1 cellular context compared by ENCODE assay signal in the genomic region with DNA sequence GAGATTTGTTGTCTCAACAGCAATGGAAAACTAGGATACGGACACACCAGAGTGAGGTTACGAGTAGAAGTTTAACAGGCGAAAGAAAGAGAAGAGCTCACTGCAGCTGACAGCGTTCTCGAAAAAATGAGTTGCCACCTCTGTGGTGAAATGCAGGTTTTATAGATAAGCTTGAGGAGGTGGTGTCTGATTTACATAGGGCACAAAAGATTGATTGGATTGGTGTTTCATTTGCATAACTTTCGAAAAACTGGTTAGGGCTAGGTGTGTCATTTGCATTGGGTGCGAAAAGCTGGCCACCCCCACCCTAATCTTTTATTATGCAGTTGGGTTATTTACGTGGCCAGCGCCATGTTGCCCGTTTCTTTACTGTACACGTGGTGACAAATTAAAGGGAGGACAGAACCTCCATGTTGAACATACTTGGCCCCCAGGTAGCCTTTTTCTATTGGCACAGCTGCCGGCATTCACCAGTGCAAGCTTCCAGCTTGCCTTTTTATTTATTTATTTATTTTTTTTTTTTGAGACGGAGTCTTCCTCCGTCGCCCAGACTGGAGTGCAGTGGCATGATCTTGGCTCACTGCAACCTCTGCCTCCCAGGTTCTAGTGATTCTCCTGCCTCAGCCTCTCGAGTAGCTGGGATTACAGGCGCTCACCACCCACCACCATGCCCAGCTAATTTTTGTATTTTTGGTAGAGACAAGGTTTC.
TF ChIP-seq lines count a peak whose summit lies in the region.

No MANE protein-coding gene starts in this region.

TF ChIP-seq in K562, 482 proteins besides CTCF, POLR2A, EP300 and RAD21 (continued from another document and continues in another):
- TF ChIP-seq, protein P1, sequence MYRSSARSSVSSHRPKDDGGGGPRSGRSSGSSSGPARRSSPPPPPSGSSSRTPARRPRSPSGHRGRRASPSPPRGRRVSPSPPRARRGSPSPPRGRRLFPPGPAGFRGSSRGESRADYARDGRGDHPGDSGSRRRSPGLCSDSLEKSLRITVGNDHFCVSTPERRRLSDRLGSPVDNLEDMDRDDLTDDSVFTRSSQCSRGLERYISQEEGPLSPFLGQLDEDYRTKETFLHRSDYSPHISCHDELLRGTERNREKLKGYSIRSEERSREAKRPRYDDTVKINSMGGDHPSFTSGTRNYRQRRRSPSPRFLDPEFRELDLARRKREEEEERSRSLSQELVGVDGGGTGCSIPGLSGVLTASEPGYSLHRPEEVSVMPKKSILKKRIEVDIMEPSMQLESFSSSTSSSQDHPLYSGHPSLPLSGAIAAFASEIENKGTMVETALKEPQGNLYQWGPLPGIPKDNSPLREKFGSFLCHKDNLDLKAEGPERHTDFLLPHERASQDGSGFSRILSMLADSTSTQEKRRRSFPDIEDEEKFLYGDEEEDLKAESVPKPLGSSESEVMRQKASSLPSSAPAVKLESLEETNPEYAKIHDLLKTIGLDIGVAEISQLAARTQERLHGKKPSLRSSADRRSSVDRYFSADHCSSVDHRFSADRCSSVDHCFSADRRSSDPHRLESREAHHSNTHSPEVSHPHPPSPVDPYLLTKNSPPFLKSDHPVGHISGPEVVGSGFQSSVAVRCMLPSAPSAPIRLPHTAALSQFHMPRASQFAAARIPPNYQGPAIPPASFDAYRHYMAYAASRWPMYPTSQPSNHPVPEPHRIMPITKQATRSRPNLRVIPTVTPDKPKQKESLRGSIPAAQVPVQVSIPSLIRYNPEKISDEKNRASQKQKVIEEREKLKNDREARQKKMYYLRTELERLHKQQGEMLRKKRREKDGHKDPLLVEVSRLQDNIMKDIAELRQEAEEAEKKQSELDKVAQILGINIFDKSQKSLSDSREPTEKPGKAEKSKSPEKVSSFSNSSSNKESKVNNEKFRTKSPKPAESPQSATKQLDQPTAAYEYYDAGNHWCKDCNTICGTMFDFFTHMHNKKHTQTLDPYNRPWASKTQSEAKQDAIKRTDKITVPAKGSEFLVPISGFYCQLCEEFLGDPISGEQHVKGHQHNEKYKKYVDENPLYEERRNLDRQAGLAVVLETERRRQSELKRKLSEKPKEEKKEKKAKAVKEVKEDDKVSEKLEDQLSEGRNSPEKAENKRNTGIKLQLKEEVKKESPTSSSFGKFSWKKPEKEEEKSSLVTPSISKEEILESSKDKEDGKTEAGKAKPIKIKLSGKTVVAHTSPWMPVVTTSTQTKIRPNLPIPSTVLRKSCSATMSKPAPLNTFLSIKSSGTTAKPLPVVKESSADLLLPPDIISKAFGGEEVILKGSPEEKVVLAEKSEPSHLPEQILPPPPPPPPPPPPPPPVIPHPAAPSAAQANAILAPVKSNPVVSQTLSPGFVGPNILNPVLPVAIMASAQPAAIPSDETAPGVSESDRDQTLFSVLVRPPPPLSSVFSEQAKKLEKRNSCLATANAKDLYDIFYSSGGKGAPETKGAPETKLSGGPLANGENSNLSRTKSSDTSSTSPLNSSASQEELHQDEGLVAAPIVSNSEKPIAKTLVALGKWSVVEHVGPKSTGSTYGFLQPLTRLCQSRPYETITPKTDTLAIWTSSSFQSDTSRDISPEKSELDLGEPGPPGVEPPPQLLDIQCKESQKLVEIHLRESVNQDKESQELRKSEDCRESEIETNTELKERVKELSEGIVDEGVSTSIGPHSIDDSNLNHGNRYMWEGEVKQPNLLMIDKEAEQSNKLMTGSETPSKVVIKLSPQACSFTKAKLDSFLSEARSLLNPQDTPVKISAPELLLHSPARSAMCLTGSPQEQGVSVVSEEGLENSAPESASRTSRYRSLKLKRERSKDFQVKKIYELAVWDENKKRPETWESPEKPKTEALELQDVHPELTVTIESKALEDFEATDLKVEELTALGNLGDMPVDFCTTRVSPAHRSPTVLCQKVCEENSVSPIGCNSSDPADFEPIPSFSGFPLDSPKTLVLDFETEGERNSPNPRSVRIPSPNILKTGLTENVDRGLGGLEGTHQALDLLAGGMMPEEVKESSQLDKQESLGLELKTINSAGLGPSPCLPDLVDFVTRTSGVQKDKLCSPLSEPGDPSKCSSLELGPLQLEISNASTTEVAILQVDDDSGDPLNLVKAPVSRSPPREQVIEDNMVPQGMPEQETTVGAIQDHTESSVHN (IDR thresholded peaks at IDR 0.05; ENCODE audit: borderline replicate concordance in 1 of 2, low read depth in 1 of 2) = peak in 1 of 2 experiments; percentile 16; a peak in 1 of 4 replicates
- TF ChIP-seq, protein P2, sequence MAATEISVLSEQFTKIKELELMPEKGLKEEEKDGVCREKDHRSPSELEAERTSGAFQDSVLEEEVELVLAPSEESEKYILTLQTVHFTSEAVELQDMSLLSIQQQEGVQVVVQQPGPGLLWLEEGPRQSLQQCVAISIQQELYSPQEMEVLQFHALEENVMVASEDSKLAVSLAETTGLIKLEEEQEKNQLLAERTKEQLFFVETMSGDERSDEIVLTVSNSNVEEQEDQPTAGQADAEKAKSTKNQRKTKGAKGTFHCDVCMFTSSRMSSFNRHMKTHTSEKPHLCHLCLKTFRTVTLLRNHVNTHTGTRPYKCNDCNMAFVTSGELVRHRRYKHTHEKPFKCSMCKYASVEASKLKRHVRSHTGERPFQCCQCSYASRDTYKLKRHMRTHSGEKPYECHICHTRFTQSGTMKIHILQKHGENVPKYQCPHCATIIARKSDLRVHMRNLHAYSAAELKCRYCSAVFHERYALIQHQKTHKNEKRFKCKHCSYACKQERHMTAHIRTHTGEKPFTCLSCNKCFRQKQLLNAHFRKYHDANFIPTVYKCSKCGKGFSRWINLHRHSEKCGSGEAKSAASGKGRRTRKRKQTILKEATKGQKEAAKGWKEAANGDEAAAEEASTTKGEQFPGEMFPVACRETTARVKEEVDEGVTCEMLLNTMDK (IDR thresholded peaks at IDR 0.05; ENCODE audit: borderline replicate concordance, insufficient read depth, low read depth, low read length, poor library complexity, severe bottlenecking) = no peak
- TF ChIP-seq YY1 (IDR thresholded peaks at IDR 0.05; ENCODE audit: borderline replicate concordance in 1 of 3, control insufficient read depth in 1 of 3, extremely low read depth in 1 of 3, insufficient read depth in 3 of 3, insufficient read length in 1 of 3, insufficient replicate concordance in 2 of 3, low read depth in 1 of 3, low read length in 2 of 3) (peak; percentile 39 to 87 (median 55)), CHD1 (IDR thresholded peaks at IDR 0.05; ENCODE audit: low read length) (no peak), JUNB (CRISPR knock-in tag; conservative IDR thresholded peaks at IDR 0.05) (no peak), CREBBP (IDR thresholded peaks at IDR 0.05; ENCODE audit: low read depth, low read length) (no peak), CC2D1A (IDR thresholded peaks at IDR 0.05) (no peak), NR2F6 (CRISPR knock-in tag; IDR thresholded peaks at IDR 0.05) (no peak), FOXA1 (IDR thresholded peaks at IDR 0.05; ENCODE audit: borderline replicate concordance) (no peak), ZFPM2 (CRISPR knock-in tag; IDR thresholded peaks at IDR 0.05) (no peak), BDP1 (IDR thresholded peaks at IDR 0.05; ENCODE audit: insufficient read depth, insufficient read length) (no peak), PHB2 (IDR thresholded peaks at IDR 0.05; ENCODE audit: low read depth) (0 out of 2 replicates have a peak, but pooled peaks have one; percentile 42), DPF2 (IDR thresholded peaks at IDR 0.05) (no peak), TCFL5 (CRISPR knock-in tag; conservative IDR thresholded peaks at IDR 0.05) (no peak), TAF7 (tag; IDR thresholded peaks at IDR 0.05) (no peak; the same call in 1 of the 2 replicates), CTBP1 (IDR thresholded peaks at IDR 0.05; ENCODE audit: borderline replicate concordance) (no peak), NFIX (CRISPR knock-in tag; IDR thresholded peaks at IDR 0.05; ENCODE audit: low read depth) (no peak), NFE2L1 (tag; IDR thresholded peaks at IDR 0.05; ENCODE audit: borderline replicate concordance, low read depth) (no peak), TAF9B (IDR thresholded peaks at IDR 0.05; ENCODE audit: partially characterized antibody) (peak; percentile 75), ETV6 (IDR thresholded peaks at IDR 0.05; ENCODE audit: borderline replicate concordance in 1 of 2, low read depth in 2 of 2, low read length in 1 of 2) (no peak), ETV6 (CRISPR knock-in tag; IDR thresholded peaks at IDR 0.05; ENCODE audit: borderline replicate concordance) (no peak)
- TF ChIP-seq, protein P3, sequence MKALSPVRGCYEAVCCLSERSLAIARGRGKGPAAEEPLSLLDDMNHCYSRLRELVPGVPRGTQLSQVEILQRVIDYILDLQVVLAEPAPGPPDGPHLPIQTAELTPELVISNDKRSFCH (CRISPR knock-in tag; IDR thresholded peaks at IDR 0.05) = no peak
- TF ChIP-seq, protein P3 (tag; IDR thresholded peaks at IDR 0.05) = no peak
- TF ChIP-seq, protein P4, sequence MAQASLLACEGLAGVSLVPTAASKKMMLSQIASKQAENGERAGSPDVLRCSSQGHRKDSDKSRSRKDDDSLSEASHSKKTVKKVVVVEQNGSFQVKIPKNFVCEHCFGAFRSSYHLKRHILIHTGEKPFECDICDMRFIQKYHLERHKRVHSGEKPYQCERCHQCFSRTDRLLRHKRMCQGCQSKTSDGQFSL (CRISPR knock-in tag; IDR thresholded peaks at IDR 0.05) = no peak
- TF ChIP-seq, protein P4 (tag; IDR thresholded peaks at IDR 0.05) = no peak; a peak in 1 of 4 replicates
- TF ChIP-seq, protein P5, sequence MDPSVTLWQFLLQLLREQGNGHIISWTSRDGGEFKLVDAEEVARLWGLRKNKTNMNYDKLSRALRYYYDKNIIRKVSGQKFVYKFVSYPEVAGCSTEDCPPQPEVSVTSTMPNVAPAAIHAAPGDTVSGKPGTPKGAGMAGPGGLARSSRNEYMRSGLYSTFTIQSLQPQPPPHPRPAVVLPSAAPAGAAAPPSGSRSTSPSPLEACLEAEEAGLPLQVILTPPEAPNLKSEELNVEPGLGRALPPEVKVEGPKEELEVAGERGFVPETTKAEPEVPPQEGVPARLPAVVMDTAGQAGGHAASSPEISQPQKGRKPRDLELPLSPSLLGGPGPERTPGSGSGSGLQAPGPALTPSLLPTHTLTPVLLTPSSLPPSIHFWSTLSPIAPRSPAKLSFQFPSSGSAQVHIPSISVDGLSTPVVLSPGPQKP (CRISPR knock-in tag; IDR thresholded peaks at IDR 0.05) = no peak
- TF ChIP-seq, protein P6, sequence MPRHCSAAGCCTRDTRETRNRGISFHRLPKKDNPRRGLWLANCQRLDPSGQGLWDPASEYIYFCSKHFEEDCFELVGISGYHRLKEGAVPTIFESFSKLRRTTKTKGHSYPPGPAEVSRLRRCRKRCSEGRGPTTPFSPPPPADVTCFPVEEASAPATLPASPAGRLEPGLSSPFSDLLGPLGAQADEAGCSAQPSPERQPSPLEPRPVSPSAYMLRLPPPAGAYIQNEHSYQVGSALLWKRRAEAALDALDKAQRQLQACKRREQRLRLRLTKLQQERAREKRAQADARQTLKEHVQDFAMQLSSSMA (CRISPR knock-in tag; IDR thresholded peaks at IDR 0.05) = no peak
- TF ChIP-seq, protein P7, sequence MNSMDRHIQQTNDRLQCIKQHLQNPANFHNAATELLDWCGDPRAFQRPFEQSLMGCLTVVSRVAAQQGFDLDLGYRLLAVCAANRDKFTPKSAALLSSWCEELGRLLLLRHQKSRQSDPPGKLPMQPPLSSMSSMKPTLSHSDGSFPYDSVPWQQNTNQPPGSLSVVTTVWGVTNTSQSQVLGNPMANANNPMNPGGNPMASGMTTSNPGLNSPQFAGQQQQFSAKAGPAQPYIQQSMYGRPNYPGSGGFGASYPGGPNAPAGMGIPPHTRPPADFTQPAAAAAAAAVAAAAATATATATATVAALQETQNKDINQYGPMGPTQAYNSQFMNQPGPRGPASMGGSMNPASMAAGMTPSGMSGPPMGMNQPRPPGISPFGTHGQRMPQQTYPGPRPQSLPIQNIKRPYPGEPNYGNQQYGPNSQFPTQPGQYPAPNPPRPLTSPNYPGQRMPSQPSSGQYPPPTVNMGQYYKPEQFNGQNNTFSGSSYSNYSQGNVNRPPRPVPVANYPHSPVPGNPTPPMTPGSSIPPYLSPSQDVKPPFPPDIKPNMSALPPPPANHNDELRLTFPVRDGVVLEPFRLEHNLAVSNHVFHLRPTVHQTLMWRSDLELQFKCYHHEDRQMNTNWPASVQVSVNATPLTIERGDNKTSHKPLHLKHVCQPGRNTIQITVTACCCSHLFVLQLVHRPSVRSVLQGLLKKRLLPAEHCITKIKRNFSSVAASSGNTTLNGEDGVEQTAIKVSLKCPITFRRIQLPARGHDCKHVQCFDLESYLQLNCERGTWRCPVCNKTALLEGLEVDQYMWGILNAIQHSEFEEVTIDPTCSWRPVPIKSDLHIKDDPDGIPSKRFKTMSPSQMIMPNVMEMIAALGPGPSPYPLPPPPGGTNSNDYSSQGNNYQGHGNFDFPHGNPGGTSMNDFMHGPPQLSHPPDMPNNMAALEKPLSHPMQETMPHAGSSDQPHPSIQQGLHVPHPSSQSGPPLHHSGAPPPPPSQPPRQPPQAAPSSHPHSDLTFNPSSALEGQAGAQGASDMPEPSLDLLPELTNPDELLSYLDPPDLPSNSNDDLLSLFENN (IDR thresholded peaks at IDR 0.05; ENCODE audit: low read depth in 2 of 2, low read length in 2 of 2) = no peak
- TF ChIP-seq, protein P8, sequence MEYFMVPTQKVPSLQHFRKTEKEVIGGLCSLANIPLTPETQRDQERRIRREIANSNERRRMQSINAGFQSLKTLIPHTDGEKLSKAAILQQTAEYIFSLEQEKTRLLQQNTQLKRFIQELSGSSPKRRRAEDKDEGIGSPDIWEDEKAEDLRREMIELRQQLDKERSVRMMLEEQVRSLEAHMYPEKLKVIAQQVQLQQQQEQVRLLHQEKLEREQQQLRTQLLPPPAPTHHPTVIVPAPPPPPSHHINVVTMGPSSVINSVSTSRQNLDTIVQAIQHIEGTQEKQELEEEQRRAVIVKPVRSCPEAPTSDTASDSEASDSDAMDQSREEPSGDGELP (CRISPR knock-in tag; IDR thresholded peaks at IDR 0.05; ENCODE audit: borderline replicate concordance) = no peak
- TF ChIP-seq, protein P9, sequence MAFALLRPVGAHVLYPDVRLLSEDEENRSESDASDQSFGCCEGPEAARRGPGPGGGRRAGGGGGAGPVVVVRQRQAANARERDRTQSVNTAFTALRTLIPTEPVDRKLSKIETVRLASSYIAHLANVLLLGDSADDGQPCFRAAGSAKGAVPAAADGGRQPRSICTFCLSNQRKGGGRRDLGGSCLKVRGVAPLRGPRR (CRISPR knock-in tag; IDR thresholded peaks at IDR 0.05) = no peak
- TF ChIP-seq, protein P10, sequence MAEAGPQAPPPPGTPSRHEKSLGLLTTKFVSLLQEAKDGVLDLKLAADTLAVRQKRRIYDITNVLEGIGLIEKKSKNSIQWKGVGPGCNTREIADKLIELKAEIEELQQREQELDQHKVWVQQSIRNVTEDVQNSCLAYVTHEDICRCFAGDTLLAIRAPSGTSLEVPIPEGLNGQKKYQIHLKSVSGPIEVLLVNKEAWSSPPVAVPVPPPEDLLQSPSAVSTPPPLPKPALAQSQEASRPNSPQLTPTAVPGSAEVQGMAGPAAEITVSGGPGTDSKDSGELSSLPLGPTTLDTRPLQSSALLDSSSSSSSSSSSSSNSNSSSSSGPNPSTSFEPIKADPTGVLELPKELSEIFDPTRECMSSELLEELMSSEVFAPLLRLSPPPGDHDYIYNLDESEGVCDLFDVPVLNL (CRISPR knock-in tag; IDR thresholded peaks at IDR 0.05; ENCODE audit: low read depth) = no peak
